Comparison of ENCODE assay signal across 1 cellular context in genomic region chr4:102322736-102323135, GRCh38.
TF ChIP-seq lines count a peak whose summit lies in the region.

No MANE protein-coding gene starts in this region.

TF ChIP-seq in GM12878, 131 proteins besides CTCF, POLR2A, EP300 and RAD21 (continued from another document):
- TF ChIP-seq CEBPZ (IDR thresholded peaks at IDR 0.05; ENCODE audit: low read depth, low read length), result no peak
- no peak for TF ChIP-seq SKIL (IDR thresholded peaks at IDR 0.05; ENCODE audit: low read depth, poor library complexity, severe bottlenecking)
- TF ChIP-seq BCL11A (IDR thresholded peaks at IDR 0.05; ENCODE audit: low read depth, low read length), result no peak
- no peak for TF ChIP-seq NKRF (conservative IDR thresholded peaks at IDR 0.05)
- TF ChIP-seq HDGF (IDR thresholded peaks at IDR 0.05), result no peak
- no peak for TF ChIP-seq ZNF274 (IDR thresholded peaks at IDR 0.05; ENCODE audit: insufficient read depth, insufficient read length)
- no peak for TF ChIP-seq ELK1 (IDR thresholded peaks at IDR 0.05; ENCODE audit: low read depth, low read length)
- TF ChIP-seq ATF2 (IDR thresholded peaks at IDR 0.05; ENCODE audit: low read length), result no peak
- TF ChIP-seq YBX1 (IDR thresholded peaks at IDR 0.05), result no peak
- TF ChIP-seq MAX (IDR thresholded peaks at IDR 0.05; ENCODE audit: low read depth, low read length), result no peak
- no peak for TF ChIP-seq NFXL1 (IDR thresholded peaks at IDR 0.05; ENCODE audit: borderline replicate concordance)
- TF ChIP-seq MTA3 (IDR thresholded peaks at IDR 0.05; ENCODE audit: borderline replicate concordance, low read length), result no peak
- no peak for TF ChIP-seq RCOR1 (conservative IDR thresholded peaks at IDR 0.05; ENCODE audit: low read depth, low read length)
- TF ChIP-seq BCL3 (IDR thresholded peaks at IDR 0.05; ENCODE audit: borderline replicate concordance, insufficient read depth, low read depth, low read length, poor library complexity, severe bottlenecking), result no peak
- TF ChIP-seq PKNOX1 (IDR thresholded peaks at IDR 0.05), result no peak
